Comparison of ENCODE assay signal across 8 cellular contexts in genomic region chr1:40625076-40625475, GRCh38. TPM values are rescaled to one million over a fixed set of nuclear protein-coding genes. Genes with fewer than 3 reads are reported as not detected.
DNase-seq lines count a peak whose midpoint lies in the region; ATAC-seq, FAIRE-seq and TF ChIP-seq lines count a peak whose summit lies in the region.

No MANE protein-coding gene starts in this region.

- H3K27ac Mint-ChIP-seq in activated naive CD8-positive, alpha-beta T cell treated with anti-CD3 and anti-CD28 coated beads for 36 hours = no peak overlapping the region
- H3K27ac Mint-ChIP-seq in activated naive CD8-positive, alpha-beta T cell treated with anti-CD3 and anti-CD28 coated beads, Interleukin-2, amount 50 U/mL, for 24 hours = no peak overlapping the region
- H3K27ac Mint-ChIP-seq in endothelial cell (ENCODE audit: unreplicated experiment) = no peak overlapping the region

- no peak overlapping the region for H3K4me2 ChIP-seq in mesenchymal stem cell (ENCODE audit: low read length, poor library complexity, severe bottlenecking)

- no peak for TF ChIP-seq CTCF in endothelial cell (IDR thresholded peaks at IDR 0.05; ENCODE audit: unreplicated experiment)

- no peak overlapping the region for H4K8ac ChIP-seq in mesenchymal stem cell (ENCODE audit: low read length)

- H3K4me1 ChIP-seq in small intestine (ENCODE audit: control insufficient read depth in 2 of 2, insufficient read depth in 1 of 2, low read depth in 1 of 2, low read length in 1 of 2) (peaks cover 0 to 3% of the 10 kb centered on the region in 2 donors), mesenchymal stem cell (ENCODE audit: control insufficient read depth, insufficient read depth, low read depth, low read length) (peaks cover 5% of the 10 kb centered on the region)

- H3K4me3 ChIP-seq in small intestine (ENCODE audit: low read depth in 1 of 2, low read length in 2 of 2) (no peak overlapping the region), mesenchymal stem cell (ENCODE audit: insufficient read depth in 1 of 2, low read depth in 1 of 2, low read length in 2 of 2) (no peak overlapping the region)

- 25 to 56% (median 28%) methylated on average over 4 of the region's 4 CpGs for WGBS in small intestine, 3 donors
- WGBS in mesenchymal stem cell = 74% methylated on average over 4 of the region's 4 CpGs

- H2AFZ ChIP-seq in mesenchymal stem cell (ENCODE audit: low read depth, low read length) = no peak overlapping the region

- no peaks in the 10 kb centered on the region for H3K36me3 ChIP-seq in small intestine (ENCODE audit: control insufficient read depth in 2 of 2, insufficient read depth in 2 of 2, low read length in 2 of 2)
- no peaks in the 10 kb centered on the region for H3K36me3 ChIP-seq in mesenchymal stem cell (ENCODE audit: control insufficient read depth in 1 of 2, insufficient read depth in 2 of 2, low read depth in 1 of 2, low read length in 2 of 2)

- no peak overlapping the region for H3K4me3 Mint-ChIP-seq in activated naive CD8-positive, alpha-beta T cell treated with anti-CD3 and anti-CD28 coated beads for 36 hours
- H3K4me3 Mint-ChIP-seq in activated naive CD8-positive, alpha-beta T cell treated with anti-CD3 and anti-CD28 coated beads, Interleukin-2, amount 50 U/mL, for 24 hours = no peak overlapping the region
- H3K4me3 Mint-ChIP-seq in endothelial cell (ENCODE audit: unreplicated experiment) = no peak overlapping the region

- no peaks in the 10 kb centered on the region for H3K27me3 Mint-ChIP-seq in activated naive CD8-positive, alpha-beta T cell treated with anti-CD3 and anti-CD28 coated beads for 36 hours
- no peaks in the 10 kb centered on the region for H3K27me3 Mint-ChIP-seq in activated naive CD8-positive, alpha-beta T cell treated with anti-CD3 and anti-CD28 coated beads, Interleukin-2, amount 50 U/mL, for 24 hours
- H3K27me3 Mint-ChIP-seq in endothelial cell (ENCODE audit: unreplicated experiment) = peaks cover 2% of the 10 kb centered on the region

- H2BK5ac ChIP-seq in mesenchymal stem cell (ENCODE audit: low read depth, low read length, poor library complexity, severe bottlenecking) = no peak overlapping the region

- no peak overlapping the region for H2AK5ac ChIP-seq in mesenchymal stem cell (ENCODE audit: low read length, severe bottlenecking)

- H4K91ac ChIP-seq in mesenchymal stem cell (ENCODE audit: low read length) = no peak overlapping the region

- H3K9me3 Mint-ChIP-seq in activated naive CD8-positive, alpha-beta T cell treated with anti-CD3 and anti-CD28 coated beads for 36 hours = no peaks in the 10 kb centered on the region
- H3K9me3 Mint-ChIP-seq in activated naive CD8-positive, alpha-beta T cell treated with anti-CD3 and anti-CD28 coated beads, Interleukin-2, amount 50 U/mL, for 24 hours = no peaks in the 10 kb centered on the region
- H3K9me3 Mint-ChIP-seq in endothelial cell (ENCODE audit: unreplicated experiment) = no peaks in the 10 kb centered on the region

- H3K27me3 ChIP-seq in small intestine (ENCODE audit: control insufficient read depth in 2 of 2, insufficient read depth in 2 of 2, low read length in 2 of 2) = no peaks in the 10 kb centered on the region
- H3K27me3 ChIP-seq in mesenchymal stem cell (ENCODE audit: control insufficient read depth in 1 of 2, insufficient read depth in 1 of 2, low read length in 2 of 2) = peaks cover 20 to 72% of the 10 kb centered on the region in 2 experiments

- H2BK120ac ChIP-seq in mesenchymal stem cell (ENCODE audit: low read depth, low read length) = no peak overlapping the region

- peak; percentile 36 for DNase-seq in activated naive CD8-positive, alpha-beta T cell treated with anti-CD3 and anti-CD28 coated beads for 36 hours
- no peak for DNase-seq in activated naive CD8-positive, alpha-beta T cell treated with anti-CD3 and anti-CD28 coated beads, Interleukin-2, amount 50 U/mL, for 24 hours
- DNase-seq in NCI-H748 treated with DMSO at 0.1 percent for 48 hours (lab: John Stamatoyannopoulos, UW) = peak; percentile 60
- peak; percentile 15 for DNase-seq in endothelial cell (ENCODE audit: low spot score)
- DNase-seq in small intestine = peak; percentile 20
- DNase-seq in mesenchymal stem cell = no peak
- no peak for DNase-seq in NCI-H1417 treated with DMSO at 0.1 percent for 48 hours (lab: John Stamatoyannopoulos, UW)
- DNase-seq in GM19240 (ENCODE audit: insufficient read length, low spot score) = no peak

- no peak for FAIRE-seq in small intestine (lab: Jason Lieb, UNC)

- no peak overlapping the region for H3K14ac ChIP-seq in mesenchymal stem cell (ENCODE audit: low read length in 2 of 2)

- H3K4ac ChIP-seq in mesenchymal stem cell (ENCODE audit: low read depth in 1 of 2, low read length in 2 of 2) = no peak overlapping the region

- H3K36me3 Mint-ChIP-seq in activated naive CD8-positive, alpha-beta T cell treated with anti-CD3 and anti-CD28 coated beads for 36 hours = no peaks in the 10 kb centered on the region
- H3K36me3 Mint-ChIP-seq in activated naive CD8-positive, alpha-beta T cell treated with anti-CD3 and anti-CD28 coated beads, Interleukin-2, amount 50 U/mL, for 24 hours (ENCODE audit: low read depth) = no peaks in the 10 kb centered on the region
- H3K36me3 Mint-ChIP-seq in endothelial cell (ENCODE audit: low read depth, unreplicated experiment) = peaks cover 3% of the 10 kb centered on the region

- no peak overlapping the region for H3K9ac ChIP-seq in mesenchymal stem cell (ENCODE audit: low read length)

- no peaks in the 10 kb centered on the region for H3K9me3 ChIP-seq in small intestine (ENCODE audit: control insufficient read depth, low read depth)
- H3K9me3 ChIP-seq in mesenchymal stem cell (ENCODE audit: control insufficient read depth, low read length) = peaks cover 8% of the 10 kb centered on the region

- no peak overlapping the region for H3K18ac ChIP-seq in mesenchymal stem cell (ENCODE audit: low read depth in 1 of 2, low read length in 2 of 2)

- H3K4me1 Mint-ChIP-seq in activated naive CD8-positive, alpha-beta T cell treated with anti-CD3 and anti-CD28 coated beads for 36 hours = peaks cover 24% of the 10 kb centered on the region
- peaks cover 21% of the 10 kb centered on the region for H3K4me1 Mint-ChIP-seq in activated naive CD8-positive, alpha-beta T cell treated with anti-CD3 and anti-CD28 coated beads, Interleukin-2, amount 50 U/mL, for 24 hours
- H3K4me1 Mint-ChIP-seq in endothelial cell (ENCODE audit: unreplicated experiment) = no peaks in the 10 kb centered on the region

- H3K27ac ChIP-seq in small intestine (ENCODE audit: low read depth in 1 of 2, low read length in 1 of 2) (no peak overlapping the region), mesenchymal stem cell (ENCODE audit: low read length, poor library complexity, severe bottlenecking) (no peak overlapping the region)

- H3K23ac ChIP-seq in mesenchymal stem cell (ENCODE audit: low read length in 2 of 2) = no peak overlapping the region

- ATAC-seq in activated naive CD8-positive, alpha-beta T cell treated with anti-CD3 and anti-CD28 coated beads, Interleukin-2, amount 50 U/mL, for 24 hours = no peak

- H3K79me1 ChIP-seq in mesenchymal stem cell (replicated peaks; ENCODE audit: low read length, poor library complexity, severe bottlenecking) = no peaks in the 10 kb centered on the region

- H2BK15ac ChIP-seq in mesenchymal stem cell (ENCODE audit: low read depth, poor library complexity, severe bottlenecking) = no peak overlapping the region

- no peak overlapping the region for H2BK12ac ChIP-seq in mesenchymal stem cell (ENCODE audit: low read length in 2 of 2)

RNA-seq across cellular contexts. Expression of gene RIMS3, which starts 40.4 kb away (rescaled TPM):
- 1 to 10 TPM; 1.1 to 1.9 TPM for total RNA-seq in activated naive CD8-positive, alpha-beta T cell treated with anti-CD3 and anti-CD28 coated beads for 36 hours
- total RNA-seq in endothelial cell (ENCODE audit: unreplicated experiment) = 5.4 TPM
- polyA plus RNA-seq in small intestine = 1 to 10 TPM in 1 of 3 donors, under 1 TPM in 1, not detected in 1; under 0.01 to 3.4 TPM
- 0.33 TPM for polyA plus RNA-seq in mesenchymal stem cell (2013, experiment 1 of 2)
- 0.38 TPM for polyA plus RNA-seq in mesenchymal stem cell (2013, experiment 2 of 2)

Comparison
In these comparisons a context has a peak if more than half of its experiments do, and no peak if none do; other contexts are left out.
1. DNase-seq: peak in activated naive CD8-positive, alpha-beta T cell treated with anti-CD3 and anti-CD28 coated beads for 36 hours (single experiment), NCI-H748 treated with DMSO at 0.1 percent for 48 hours (single experiment), endothelial cell (single experiment) and small intestine (single experiment); none in activated naive CD8-positive, alpha-beta T cell treated with anti-CD3 and anti-CD28 coated beads, Interleukin-2, amount 50 U/mL, for 24 hours (single experiment), mesenchymal stem cell (single experiment), NCI-H1417 treated with DMSO at 0.1 percent for 48 hours (single experiment) and GM19240 (single experiment).